8 cellular contexts compared by ENCODE assay signal in genomic region chr11:18526521-18527296, GRCh38. TPM values are rescaled to one million over a fixed set of nuclear protein-coding genes. Genes with fewer than 3 reads are reported as not detected.
DNase-seq lines count a peak whose midpoint lies in the region; ATAC-seq, FAIRE-seq and TF ChIP-seq lines count a peak whose summit lies in the region.

TSG101 (minus strand) TSS chr11:18526942; CDS start chr11:18526816, 126 bp downstream.

- FAIRE-seq in endothelial cell of umbilical vein (lab: Jason Lieb, UNC): peak; percentile 92

- H3K27ac ChIP-seq in IMR-90 (ENCODE audit: insufficient read depth, low read length) (peak within 1 kb of the TSS; percentile 92), OCI-LY7 (ENCODE audit: low read depth, low read length, poor library complexity, severe bottlenecking) (peak within 1 kb of the TSS; percentile 87), endothelial cell of umbilical vein (ENCODE audit: insufficient read depth, low read depth, low read length) (peak within 1 kb of the TSS; percentile 99)

- TF ChIP-seq POLR2A in IMR-90 (IDR thresholded peaks at IDR 0.05; ENCODE audit: low read depth, low read length) (peak; percentile 87), endothelial cell of umbilical vein (IDR thresholded peaks at IDR 0.05; ENCODE audit: low read depth, low read length) (peak; percentile 96)

- peak within 1 kb of the TSS; percentile 86 for H2BK5ac ChIP-seq in IMR-90 (ENCODE audit: low read depth, low read length, poor library complexity, severe bottlenecking)

- peak within 1 kb of the TSS; percentile 92 for H2AFZ ChIP-seq in IMR-90 (replicated peaks; ENCODE audit: low read length, poor library complexity)
- peak within 1 kb of the TSS; percentile 41; the same call in 1 of the 2 replicates for H2AFZ ChIP-seq in OCI-LY7 (ENCODE audit: low read length)
- H2AFZ ChIP-seq in endothelial cell of umbilical vein (ENCODE audit: low read depth, low read length): peak within 1 kb of the TSS; percentile 72

- peak within 1 kb of the TSS; percentile 89 for H2AK9ac ChIP-seq in IMR-90 (replicated peaks; ENCODE audit: low read depth, low read length, poor library complexity)

- intact Hi-C loops in IMR-90 (cut with micrococcal nuclease): loop anchor here (5.0 kb wide), 1 partner anchor 284 kb away; no protein-coding TSS in a partner anchor
- intact Hi-C loops in OCI-LY7 (cut with micrococcal nuclease; ENCODE audit: unreplicated experiment): loop anchor here (2.0 to 10.0 kb wide), 8 partner anchors 108 to 716 kb away; partner anchors contain the start of genes E2F8, GTF2H1, HPS5 and LDHA
- intact Hi-C loops in endothelial cell of umbilical vein (cut with micrococcal nuclease): loop anchor here (1.0 to 10.0 kb wide), 6 partner anchors 62 to 282 kb away; partner anchors contain the start of genes GTF2H1, HPS5, LDHC and SAA2

- DNase-seq in DMS114 treated with DMSO at 0.1 percent for 48 hours (lab: John Stamatoyannopoulos, UW; ENCODE audit: unreplicated experiment) (peak; percentile 84), IMR-90 (peak; percentile 92), OCI-LY7 (ENCODE audit: low spot score) (peak; percentile 92), activated T-cell treated with anti-CD3 and anti-CD28 coated beads for 1 hour (ENCODE audit: low read depth) (peak; percentile 91), endothelial cell of umbilical vein (ENCODE audit: low read depth, low spot score) (peak; percentile 98), midbrain (lab: John Stamatoyannopoulos, UW) (peak; percentile 93)
- DNase-seq in stimulated activated CD8-positive, alpha-beta memory T cell treated with anti-CD3 and anti-CD28 coated beads, Interleukin-15, amount 100 ng/mL, for 48 hours (ENCODE audit: low read depth in 2 of 2): peak; percentile 91

- CTCF ChIA-PET in IMR-90 (lab: Yijun Ruan, JAX): no interaction called here
- CTCF ChIA-PET in OCI-LY7 (lab: Charles Lee; ENCODE audit: unreplicated experiment): interaction anchor here (0.6 kb wide), 2 partner anchors 113 to 219 kb away, joined by 3 to 14 read pairs; no protein-coding TSS in a partner anchor
- CTCF ChIA-PET in endothelial cell of umbilical vein (lab: Charles Lee): interaction anchor here (0.8 to 2.0 kb wide), 5 partner anchors 9 to 283 kb away, joined by 3 to 15 read pairs (median 4); no protein-coding TSS in a partner anchor

- 0% methylated on average over 33 of the region's 57 CpGs; no CpG with 5 or more reads in 1 of the 2 experiments for WGBS in IMR-90 (ENCODE audit: extremely low coverage in 2 of 2, insufficient read length in 1 of 2), 2 experiments

- H3K79me1 ChIP-seq in IMR-90 (ENCODE audit: low read depth in 1 of 2, low read length in 2 of 2): peaks cover 32 to 53% of the 10 kb centered on the region in 2 experiments

- in situ Hi-C loops in IMR-90 (cut with MboI; ENCODE audit: low sequenced_read_pairs): loop anchor here (25.0 kb wide), 1 partner anchor 211 kb away; the partner anchor contains the start of gene IGSF22

- peaks cover 5% of the 10 kb centered on the region for H3K36me3 ChIP-seq in IMR-90 (ENCODE audit: control insufficient read depth, insufficient read depth, low read length)
- peaks cover 21% of the 10 kb centered on the region for H3K36me3 ChIP-seq in OCI-LY7 (ENCODE audit: insufficient read depth, low read length)
- H3K36me3 ChIP-seq in endothelial cell of umbilical vein (ENCODE audit: control insufficient read depth in 2 of 2, extremely low read depth in 1 of 2, insufficient read depth in 2 of 2, low read length in 2 of 2): no peaks in the 10 kb centered on the region

- peak within 1 kb of the TSS; percentile 94 for H3K4ac ChIP-seq in IMR-90 (ENCODE audit: low read depth, low read length)

- peak within 1 kb of the TSS; percentile 79 for H3K18ac ChIP-seq in IMR-90 (ENCODE audit: low read depth, low read length)

- peak within 1 kb of the TSS; percentile 12; the same call in 1 of the 3 replicates for H2BK15ac ChIP-seq in IMR-90 (ENCODE audit: low read depth, low read length)

- H3K4me1 ChIP-seq in IMR-90 (ENCODE audit: control insufficient read depth, insufficient read depth, low read length) (peaks cover 2% of the 10 kb centered on the region), OCI-LY7 (ENCODE audit: insufficient read depth, low read length, poor library complexity, severe bottlenecking) (peaks cover 68% of the 10 kb centered on the region), endothelial cell of umbilical vein (ENCODE audit: control insufficient read depth, extremely low read depth, insufficient read depth, low read length) (peaks cover 15% of the 10 kb centered on the region)

- peaks cover 75% of the 10 kb centered on the region for H3K79me2 ChIP-seq in OCI-LY7 (ENCODE audit: insufficient read depth, low read depth, low read length)
- peaks cover 25% of the 10 kb centered on the region for H3K79me2 ChIP-seq in endothelial cell of umbilical vein (ENCODE audit: control insufficient read depth, insufficient read depth, low read length)

- H3K27me3 ChIP-seq in IMR-90 (ENCODE audit: control insufficient read depth, insufficient read depth, low read length) (no peaks in the 10 kb centered on the region), endothelial cell of umbilical vein (ENCODE audit: control insufficient read depth in 2 of 2, insufficient read depth in 2 of 2, low read length in 2 of 2) (no peaks in the 10 kb centered on the region)

- no peaks in the 10 kb centered on the region for H3K9me2 ChIP-seq in OCI-LY7 (ENCODE audit: insufficient read depth, low read length)

- H3K14ac ChIP-seq in IMR-90 (replicated peaks; ENCODE audit: low read depth, low read length): peak within 1 kb of the TSS; percentile 93

- no peak within 1 kb of the TSS for H2BK20ac ChIP-seq in IMR-90 (ENCODE audit: low read depth, low read length)

- no TSS peak for BruUV-seq in IMR-90 (replicated peaks; lab: Mats Ljungman, UMichigan)
- BruUV-seq in OCI-LY7 (replicated peaks; lab: Mats Ljungman, UMichigan): no TSS peak
- BruUV-seq in endothelial cell of umbilical vein (replicated peaks; lab: Mats Ljungman, UMichigan): TSS peak; percentile 60

- H3K9ac ChIP-seq in IMR-90 (ENCODE audit: low read depth, low read length) (peak within 1 kb of the TSS; percentile 98), endothelial cell of umbilical vein (replicated peaks; ENCODE audit: extremely low read depth, insufficient read depth, low read length) (peak within 1 kb of the TSS; percentile 99)

- H4K20me1 ChIP-seq in IMR-90 (ENCODE audit: insufficient read depth, low read length) (peaks cover 9% of the 10 kb centered on the region; the same call in 1 of the 2 replicates), OCI-LY7 (ENCODE audit: insufficient read depth, low read length) (peaks cover 5% of the 10 kb centered on the region; the same call in 1 of the 2 replicates), endothelial cell of umbilical vein (replicated peaks; ENCODE audit: control insufficient read depth, extremely low read depth, insufficient read depth, low read length) (no peaks in the 10 kb centered on the region)

- no peak; the same call in 1 of the 2 replicates for TF ChIP-seq RAD21 in IMR-90 (IDR thresholded peaks at IDR 0.05; ENCODE audit: low read length)

- ATAC-seq in GM21529 (IDR thresholded peaks at IDR 0.05; ENCODE audit: unreplicated experiment) (peak; percentile 96), IMR-90 (ENCODE audit: low read depth) (peak; percentile 98)

- H4K5ac ChIP-seq in IMR-90 (ENCODE audit: low read depth, low read length): peak within 1 kb of the TSS; percentile 98

- H3K23ac ChIP-seq in IMR-90 (ENCODE audit: low read depth, low read length): peak within 1 kb of the TSS; percentile 49; the same call in 1 of the 2 replicates

- TF ChIP-seq CTCF in IMR-90 (conservative IDR thresholded peaks at IDR 0.05; ENCODE audit: low read depth, low read length) (no peak), OCI-LY7 (conservative IDR thresholded peaks at IDR 0.05; ENCODE audit: low read length) (no peak), endothelial cell of umbilical vein (IDR thresholded peaks at IDR 0.05; ENCODE audit: extremely low read depth in 1 of 2, insufficient read depth in 1 of 2, low read depth in 1 of 2, low read length in 2 of 2) (no peak)

- peak within 1 kb of the TSS; percentile 66 for H2AK5ac ChIP-seq in IMR-90 (ENCODE audit: low read depth, low read length)

- POLR2A ChIA-PET in IMR-90 (lab: Charles Lee; ENCODE audit: unreplicated experiment): no interaction called here
- POLR2A ChIA-PET in OCI-LY7 (lab: Charles Lee): interaction anchor here (0.5 to 2.1 kb wide), 22 partner anchors 9 to 1779 kb away, joined by 3 to 17 read pairs (median 4); partner anchors contain the start of genes GTF2H1, HPS5, LDHA and SPTY2D1
- POLR2A ChIA-PET in endothelial cell of umbilical vein (lab: Charles Lee): interaction anchor here (0.5 to 2.9 kb wide), 10 partner anchors 11 to 589 kb away, joined by 3 to 14 read pairs (median 3); partner anchors contain the start of genes LDHA, SPTY2D1 and UEVLD

- peak within 1 kb of the TSS; percentile 93 to 98 for H4K8ac ChIP-seq in IMR-90 (ENCODE audit: low read depth in 2 of 2, low read length in 2 of 2)

- H3K4me3 ChIP-seq in IMR-90 (ENCODE audit: insufficient read depth, low read depth, low read length): peak within 1 kb of the TSS; percentile 95
- peak within 1 kb of the TSS; percentile 86 for H3K4me3 ChIP-seq in OCI-LY7 (ENCODE audit: low read depth, low read length, poor library complexity, severe bottlenecking)
- peak within 1 kb of the TSS; percentile 51 to 96 (median 74) for H3K4me3 ChIP-seq in endothelial cell of umbilical vein (replicated peaks in 1 of 3; ENCODE audit: insufficient read depth in 1 of 3, low read depth in 1 of 3, low read length in 3 of 3)

- peak within 1 kb of the TSS; percentile 88 for H4K91ac ChIP-seq in IMR-90 (ENCODE audit: insufficient read depth, low read depth, low read length)

- peak within 1 kb of the TSS; percentile 92 for H3K4me2 ChIP-seq in IMR-90 (ENCODE audit: low read depth, low read length)
- H3K4me2 ChIP-seq in OCI-LY7 (ENCODE audit: low read length): peak within 1 kb of the TSS; percentile 90
- H3K4me2 ChIP-seq in endothelial cell of umbilical vein (ENCODE audit: insufficient read depth, low read length): peak within 1 kb of the TSS; percentile 100

- H3K9me1 ChIP-seq in IMR-90 (ENCODE audit: insufficient read depth, low read length) (peaks cover 5% of the 10 kb centered on the region; the same call in 1 of the 2 replicates), endothelial cell of umbilical vein (replicated peaks; ENCODE audit: control insufficient read depth, extremely low read depth, insufficient read depth, low read length) (no peaks in the 10 kb centered on the region)

- H3K9me3 ChIP-seq in IMR-90 (ENCODE audit: control insufficient read depth, insufficient read depth, low read length): no peaks in the 10 kb centered on the region
- H3K9me3 ChIP-seq in OCI-LY7 (ENCODE audit: low read length): no peaks in the 10 kb centered on the region
- no peaks in the 10 kb centered on the region for H3K9me3 ChIP-seq in endothelial cell of umbilical vein (replicated peaks; ENCODE audit: control insufficient read depth, insufficient read depth, low read length)

- H2BK120ac ChIP-seq in IMR-90 (ENCODE audit: low read depth, low read length): peak within 1 kb of the TSS; percentile 33; the same call in 1 of the 2 replicates

- dilution Hi-C loops in IMR-90 (cut with HindIII; ENCODE audit: low sequenced_read_pairs, unreplicated experiment): no loop called here
- dilution Hi-C loops in endothelial cell of umbilical vein (cut with MboI; ENCODE audit: extremely low pct_ligation_motif_present, low sequenced_read_pairs): no loop called here

- H3K56ac ChIP-seq in IMR-90 (ENCODE audit: extremely low read depth, insufficient read depth, low read length): peak within 1 kb of the TSS; percentile 90

RNA-seq across cellular contexts. Expression of gene TSG101, which starts in this region (rescaled TPM):
- total RNA-seq in IMR-90 (2012; rRNA removed): 67.4 and 76.4 TPM in 2 replicates
- polyA plus RNA-seq in IMR-90 (2012; rRNA removed): 108 and 113 TPM in 2 replicates
- 120 and 131 TPM in 2 replicates for polyA plus RNA-seq in IMR-90 (2012; cell fraction: cytosol; rRNA removed)
- 40.3 and 67.1 TPM in 2 replicates for polyA plus RNA-seq in IMR-90 (2012; cell fraction: nucleus; rRNA removed; ENCODE audit: low replicate concordance)
- 56.9 and 96.8 TPM in 2 replicates for total RNA-seq in OCI-LY7 (2014; rRNA removed; shearing (Covaris generic))
- 54.2 and 72.1 TPM in 2 replicates for total RNA-seq in OCI-LY7 (2022)
- total RNA-seq in endothelial cell of umbilical vein: 41.3 and 45.5 TPM in 2 replicates
- polyA plus RNA-seq in endothelial cell of umbilical vein: 160 and 163 TPM in 2 replicates
- polyA plus RNA-seq in endothelial cell of umbilical vein (2011; cell fraction: cytosol; rRNA removed): 113 and 120 TPM in 2 replicates
- polyA plus RNA-seq in endothelial cell of umbilical vein (2011; cell fraction: nucleus; rRNA removed): 62.4 and 69.0 TPM in 2 replicates
- 46.0 and 55.4 TPM in 2 replicates for polyA plus RNA-seq in endothelial cell of umbilical vein (2012)
- polyA minus RNA-seq in endothelial cell of umbilical vein: 99.9 and 101 TPM in 2 replicates
- polyA minus RNA-seq in endothelial cell of umbilical vein (2011; cell fraction: cytosol; rRNA and poly(A)+ RNA removed): 63.0 TPM
- 34.9 and 41.4 TPM in 2 replicates for polyA minus RNA-seq in endothelial cell of umbilical vein (2011; cell fraction: nucleus; rRNA and poly(A)+ RNA removed)

Comparison
In these comparisons a context has a peak if more than half of its experiments do, and no peak if none do; other contexts are left out.
1. Peak in every context shown above with its lines: DNase-seq, ATAC-seq, H3K4me3 ChIP-seq and H3K27ac ChIP-seq.
2. H2AFZ ChIP-seq: peak in every context shown above with its lines; median percentile 92 in IMR-90; 72 in endothelial cell of umbilical vein; 41 in OCI-LY7.